1 cellular context compared by ENCODE assay signal in the genomic region with DNA sequence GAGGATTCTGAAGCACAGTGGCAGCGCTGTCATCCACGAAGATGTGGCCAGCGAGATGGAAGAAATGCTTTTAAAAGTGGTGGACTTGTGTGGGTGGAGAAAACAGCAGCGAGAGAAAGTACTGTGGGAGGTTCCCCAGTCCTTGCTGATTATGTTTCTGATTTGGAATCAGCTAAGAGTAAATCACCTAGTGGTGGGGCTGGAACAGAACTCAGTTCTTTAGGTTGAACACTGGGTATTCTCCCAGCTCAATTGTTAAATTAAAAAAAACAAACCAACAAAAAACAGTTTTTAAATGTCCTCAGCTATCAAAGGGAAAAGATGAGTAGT.
TF ChIP-seq lines count a peak whose summit lies in the region.

No MANE protein-coding gene starts in this region.

TF ChIP-seq in HepG2, 621 proteins besides CTCF, POLR2A, EP300 and RAD21 (continued from another document):
- no peak for TF ChIP-seq NONO (IDR thresholded peaks at IDR 0.05)
- 0 out of 2 replicates have a peak, but pooled peaks have one; percentile 10 for TF ChIP-seq NONO (CRISPR knock-in tag; conservative IDR thresholded peaks at IDR 0.05)
- no peak for TF ChIP-seq ZNF30 (CRISPR knock-in tag; IDR thresholded peaks at IDR 0.05)
